1 cellular context compared by ENCODE assay signal in the genomic region with DNA sequence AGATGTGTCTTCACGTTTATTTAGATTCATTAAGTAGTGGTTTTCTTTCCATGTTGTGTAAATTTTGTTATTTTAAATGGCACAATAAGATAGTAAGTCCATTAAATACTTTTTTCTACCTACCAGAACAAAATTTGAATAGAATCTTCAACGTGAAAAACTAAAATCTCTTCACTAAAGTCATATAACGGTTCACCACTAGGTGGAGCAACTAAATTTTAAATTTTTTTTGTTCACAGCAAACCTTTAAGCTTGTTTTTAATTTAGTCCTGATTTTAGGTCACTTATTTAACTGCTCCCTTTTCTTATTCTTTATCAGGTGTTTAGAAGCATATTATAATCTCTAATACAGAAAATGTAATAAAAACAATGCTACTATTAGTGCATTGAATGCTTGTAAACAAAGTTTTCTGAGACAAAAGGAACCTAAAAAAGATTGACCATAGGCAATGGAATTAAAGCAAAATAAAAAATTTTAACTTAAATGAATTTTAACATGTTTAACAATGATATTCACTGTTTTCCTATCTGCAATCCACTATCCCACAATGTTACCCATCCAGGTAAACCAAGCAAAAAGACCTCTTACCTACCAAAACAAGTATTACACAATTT.
TF ChIP-seq lines count a peak whose summit lies in the region.

No MANE protein-coding gene starts in this region.

TF ChIP-seq in GM12878, 131 proteins besides CTCF, POLR2A, EP300 and RAD21:
- TF ChIP-seq E2F8 (IDR thresholded peaks at IDR 0.05; ENCODE audit: low read depth, partially characterized antibody) (no peak), SMC3 (IDR thresholded peaks at IDR 0.05; ENCODE audit: borderline replicate concordance, low read length) (peak; percentile 53; the same call in 1 of the 2 replicates)
